ENCODE assay signal across 8 cellular contexts in genomic region chr6:8006208-8006607, GRCh38. TPM values are rescaled to one million over a fixed set of nuclear protein-coding genes. Genes with fewer than 3 reads are reported as not detected.
DNase-seq lines count a peak whose midpoint lies in the region; ATAC-seq, FAIRE-seq and TF ChIP-seq lines count a peak whose summit lies in the region.

No MANE protein-coding gene starts in this region.

- H3K4me1 Mint-ChIP-seq in MCF 10A (ENCODE audit: insufficient read depth, unreplicated experiment) = no peaks in the 10 kb centered on the region

- DNase-seq in MCF 10A (ENCODE audit: unreplicated experiment) (peak; percentile 49), breast epithelium (ENCODE audit: low spot score in 2 of 2) (no peak), NCI-H748 (lab: John Stamatoyannopoulos, UW; ENCODE audit: unreplicated experiment) (peak; percentile 41), pancreas (no peak), NCI-H526 treated with DMSO at 0.1 percent for 48 hours (lab: John Stamatoyannopoulos, UW) (no peak)

- peak in 3 of 4 donors; percentile 62 to 66 (median 64) for ATAC-seq in pancreas
- no peak for ATAC-seq in GM18520 (IDR thresholded peaks at IDR 0.05; ENCODE audit: unreplicated experiment)
- ATAC-seq in GM19324 (IDR thresholded peaks at IDR 0.05; ENCODE audit: low FRiP score, unreplicated experiment) = no peak

- no peak for TF ChIP-seq POLR2A in breast epithelium (IDR thresholded peaks at IDR 0.05)

- peak; percentile 92 for FAIRE-seq in endometrium (lab: Jason Lieb, UNC)
- FAIRE-seq in pancreas (lab: Jason Lieb, UNC) = peak; percentile 89

- CTCF ChIA-PET in MCF 10A (lab: Yijun Ruan, JAX) = interaction anchor here (0.5 to 4.3 kb wide), 16 partner anchors 11 to 1989 kb away, joined by 3 to 19 read pairs (median 4); partner anchors contain the start of gene BMP6

- POLR2A ChIA-PET in MCF 10A (lab: Yijun Ruan, JAX) = interaction anchor here (0.6 to 1.3 kb wide), 5 partner anchors 97 to 402 kb away, joined by 3 to 4 read pairs (median 4); no protein-coding TSS in a partner anchor

- no peaks in the 10 kb centered on the region for H3K36me3 Mint-ChIP-seq in MCF 10A (ENCODE audit: insufficient read depth, unreplicated experiment)

- H3K36me3 ChIP-seq in breast epithelium = no peaks in the 10 kb centered on the region
- H3K36me3 ChIP-seq in pancreas = no peaks in the 10 kb centered on the region

- H3K27me3 ChIP-seq in breast epithelium (no peaks in the 10 kb centered on the region), pancreas (no peaks in the 10 kb centered on the region)

- H3K4me3 ChIP-seq in breast epithelium (no peak overlapping the region), pancreas (no peak overlapping the region)

- H3K4me1 ChIP-seq in breast epithelium (no peaks in the 10 kb centered on the region), pancreas (no peaks in the 10 kb centered on the region)

- no peak overlapping the region for H3K27ac Mint-ChIP-seq in MCF 10A (ENCODE audit: low read depth, unreplicated experiment)

- 97 to 100% methylated on average over 1 of the region's 1 CpG for WGBS in pancreas, 2 donors

- H3K27ac ChIP-seq in breast epithelium = no peak overlapping the region
- no peak overlapping the region for H3K27ac ChIP-seq in pancreas

- no peaks in the 10 kb centered on the region for H3K27me3 Mint-ChIP-seq in MCF 10A (ENCODE audit: insufficient read depth, unreplicated experiment)

- no peak overlapping the region for H3K4me3 Mint-ChIP-seq in MCF 10A (ENCODE audit: unreplicated experiment)

- no peaks in the 10 kb centered on the region for H3K9me3 ChIP-seq in breast epithelium
- H3K9me3 ChIP-seq in pancreas = no peaks in the 10 kb centered on the region

- no TSS peak for BruUV-seq in MCF 10A (replicated peaks; lab: Mats Ljungman, UMichigan)

- TF ChIP-seq CTCF in MCF 10A (IDR thresholded peaks at IDR 0.05; ENCODE audit: unreplicated experiment) (peak; percentile 38), breast epithelium (IDR thresholded peaks at IDR 0.05) (peak in 1 of 3 donors; percentile 23), pancreas (IDR thresholded peaks at IDR 0.05) (peak in 3 of 4 donors; percentile 14 to 22 (median 18))

- H3K9me3 Mint-ChIP-seq in MCF 10A (ENCODE audit: unreplicated experiment) = no peaks in the 10 kb centered on the region

- intact Hi-C loops in MCF 10A (cut with micrococcal nuclease) = loop anchor here (1.0 to 5.0 kb wide), 3 partner anchors 97 to 389 kb away; no protein-coding TSS in a partner anchor
- intact Hi-C loops in breast epithelium (cut with DNase I; ENCODE audit: low total_unique reads) = no loop called here
- intact Hi-C loops in pancreas (cut with DNase I) = loop anchor here in 2 of 3 donors (10.0 kb wide), 1 partner anchor 281 kb away; the partner anchor contains the start of gene BMP6 (in 2 of the 2)

RNA-seq across cellular contexts. Expression of gene BLOC1S5, which starts 58.0 kb away (rescaled TPM):
- 7.7 and 10.9 TPM in 2 replicates for total RNA-seq in MCF 10A (2022)
- 10 to 100 TPM; 12.5 to 26.2 (median 16.6) TPM for total RNA-seq in breast epithelium
- 1 to 10 TPM; 3.2 to 9.0 (median 5.3) TPM for total RNA-seq in pancreas
- polyA plus RNA-seq in pancreas = 1 to 10 TPM; 2.6 to 4.8 TPM

Comparison
In these comparisons a context has a peak if more than half of its experiments do, and no peak if none do; other contexts are left out.
1. DNase-seq: peak in MCF 10A (single experiment) and NCI-H748 (single experiment); none in breast epithelium (0 of 2), pancreas (0 of 6) and NCI-H526 treated with DMSO at 0.1 percent for 48 hours (single experiment).
2. ATAC-seq: peak in pancreas (3 of 4); none in GM18520 (single experiment) and GM19324 (single experiment).